In genomic region chr7:75054744-75055527, GRCh38 we compare ENCODE assay signal across 9 cellular contexts. TPM values are rescaled to one million over a fixed set of nuclear protein-coding genes. Genes with fewer than 3 reads are reported as not detected.
A peak's percentile ranks its signal among the peaks of the same experiment; 100 is the strongest.
DNase-seq lines count a peak whose midpoint lies in the region; TF ChIP-seq lines count a peak whose summit lies in the region.
"Had no signal": no experiment of that assay in that cellular context is flagged by ENCODE, and none has a peak within 500 bp of the region (broad histone marks: within the 10 kb centered on the region; RNA-seq: fewer than 3 reads in every experiment).

No MANE protein-coding gene starts in this region.

- H3K36me3 ChIP-seq in prostate gland, result peaks cover 3 to 9% of the 10 kb centered on the region in 2 donors

- TF ChIP-seq CTCF in prostate gland (IDR thresholded peaks at IDR 0.05), result no peak

- peak in 10 of 14 donors; percentile 13 to 73 (median 46) for DNase-seq in C1 segment of cervical spinal cord (lab: John Stamatoyannopoulos, UW)
- DNase-seq in amygdala (lab: John Stamatoyannopoulos, UW), result peak in 44 of 56 donors; percentile 4 to 81 (median 36)
- peak; percentile 85 for DNase-seq in cardiac septum (ENCODE audit: low spot score)
- peak; percentile 90 for DNase-seq in posterior vena cava (ENCODE audit: low spot score)
- no peak for DNase-seq in DMS153 (lab: John Stamatoyannopoulos, UW)
- DNase-seq in NCI-H187 treated with DMSO at 0.1 percent for 48 hours (lab: John Stamatoyannopoulos, UW), result no peak
- DNase-seq in activated naive CD4-positive, alpha-beta T cell treated with anti-CD3 and anti-CD28 coated beads, Interleukin-2, amount 50 U/mL, for 16 hours, result no peak
- no peak for DNase-seq in prostate gland (ENCODE audit: low spot score)
- DNase-seq: DND-41 had no signal

- H3K4me1 ChIP-seq in prostate gland (replicated peaks), result peaks cover 4% of the 10 kb centered on the region

- no peak overlapping the region for H3K27ac ChIP-seq in prostate gland

- 71% methylated on average over 12 of the region's 12 CpGs for WGBS in prostate gland

- no peaks in the 10 kb centered on the region for H3K9me3 ChIP-seq in prostate gland

- H3K27me3 ChIP-seq in prostate gland (replicated peaks; ENCODE audit: insufficient read depth), result no peaks in the 10 kb centered on the region

- no peak for TF ChIP-seq POLR2A in prostate gland (IDR thresholded peaks at IDR 0.05)

- intact Hi-C loops in cardiac septum (cut with DNase I), result no loop called here
- intact Hi-C loops in posterior vena cava (cut with DNase I), result no loop called here
- intact Hi-C loops in prostate gland (cut with DNase I), result no loop called here

- H3K4me3 ChIP-seq in prostate gland, result no peak overlapping the region

RNA-seq across cellular contexts. Expression of gene RCC1L, which starts 18.7 kb away (rescaled TPM):
- total RNA-seq in cardiac septum (46.6 TPM), posterior vena cava (10 to 100 TPM; 24.7 to 28.3 TPM), prostate gland (10 to 100 TPM; 52.1 to 71.9 TPM)

RNA-seq across cellular contexts. Expression of gene GTF2IRD2B, which starts 37.5 kb away (rescaled TPM):
- total RNA-seq in cardiac septum, result 26.5 TPM
- total RNA-seq in posterior vena cava, result 10 to 100 TPM; 33.3 to 33.9 TPM
- total RNA-seq in prostate gland, result 10 to 100 TPM; 69.7 to 82.2 TPM

Comparison
In these comparisons a context has a peak if more than half of its experiments do, and no peak if none do; other contexts are left out.
1. DNase-seq: peak in C1 segment of cervical spinal cord (10 of 14), amygdala (44 of 56), cardiac septum (single experiment) and posterior vena cava (single experiment); none in DMS153 (single experiment), NCI-H187 treated with DMSO at 0.1 percent for 48 hours (single experiment), activated naive CD4-positive, alpha-beta T cell treated with anti-CD3 and anti-CD28 coated beads, Interleukin-2, amount 50 U/mL, for 16 hours (single experiment) and prostate gland (single experiment).